22 cellular contexts compared by ENCODE assay signal in genomic region chr15:91882858-91883586, GRCh38. TPM values are rescaled to one million over a fixed set of nuclear protein-coding genes. Genes with fewer than 3 reads are reported as not detected.
DNase-seq lines count a peak whose midpoint lies in the region; ATAC-seq and TF ChIP-seq lines count a peak whose summit lies in the region.
"Had no signal": no experiment of that assay in that cellular context is flagged by ENCODE, and none has a peak within 500 bp of the region (broad histone marks: within the 10 kb centered on the region; RNA-seq: fewer than 3 reads in every experiment).

No MANE protein-coding gene starts in this region.

- WGBS in SK-N-SH (ENCODE audit: low lambda C conversion rate) = 92% methylated on average over 8 of the region's 8 CpGs

- no peaks in the 10 kb centered on the region for H4K20me1 ChIP-seq in SK-N-SH (ENCODE audit: insufficient read depth)

- H3K9me3 ChIP-seq in SK-N-SH (no peaks in the 10 kb centered on the region), left ventricle myocardium inferior (replicated peaks) (no peaks in the 10 kb centered on the region), upper lobe of right lung (no peaks in the 10 kb centered on the region), left lung (no peaks in the 10 kb centered on the region)
- H3K9me3 ChIP-seq: A549, lower lobe of right lung, SJSA1 had no signal

- H3K4me1 ChIP-seq in SK-N-SH (ENCODE audit: control insufficient read depth in 1 of 2, insufficient read depth in 2 of 2, low read depth in 1 of 2, low read length in 1 of 2) (peaks cover 6 to 7% of the 10 kb centered on the region in 2 experiments), left ventricle myocardium inferior (peaks cover 83% of the 10 kb centered on the region), upper lobe of right lung (peaks cover 10% of the 10 kb centered on the region), left lung (peaks cover 4 to 28% of the 10 kb centered on the region in 2 donors)
- H3K4me1 ChIP-seq: A549, SJSA1 had no signal

- H3K27me3 ChIP-seq in SK-N-SH (ENCODE audit: insufficient read depth) (no peaks in the 10 kb centered on the region), left ventricle myocardium inferior (ENCODE audit: low read depth) (no peaks in the 10 kb centered on the region), upper lobe of right lung (no peaks in the 10 kb centered on the region), left lung (no peaks in the 10 kb centered on the region)
- H3K27me3 ChIP-seq: SJSA1 had no signal

- TF ChIP-seq RAD21 in SK-N-SH (IDR thresholded peaks at IDR 0.05; ENCODE audit: low read length) = no peak

- no peak overlapping the region for H2AFZ ChIP-seq in SK-N-SH (ENCODE audit: low read depth)

- POLR2A ChIA-PET in SK-N-SH (lab: Yijun Ruan, JAX) = no interaction called here

- no peak overlapping the region for H3K27ac ChIP-seq in SK-N-SH (ENCODE audit: low read depth in 2 of 2, low read length in 1 of 2)
- H3K27ac ChIP-seq in left ventricle myocardium inferior (replicated peaks) = peak overlapping the region; percentile 51
- H3K27ac ChIP-seq in upper lobe of right lung = no peak overlapping the region
- no peak overlapping the region for H3K27ac ChIP-seq in left lung
- H3K27ac ChIP-seq: A549, lower lobe of right lung, SJSA1 had no signal

- intact Hi-C loops in left ventricle myocardium inferior (cut with micrococcal nuclease) = no loop called here
- intact Hi-C loops in upper lobe of right lung (cut with DNase I) = no loop called here
- intact Hi-C loops in left lung (cut with DNase I) = no loop called here

- no peaks in the 10 kb centered on the region for H3K9me2 ChIP-seq in SK-N-SH

- no peak overlapping the region for H3K9ac ChIP-seq in SK-N-SH

- H3K4me2 ChIP-seq in SK-N-SH = no peak overlapping the region
- H3K4me2 ChIP-seq: A549 had no signal

- TF ChIP-seq EP300 in SK-N-SH (IDR thresholded peaks at IDR 0.05; ENCODE audit: borderline replicate concordance in 1 of 2, low read depth in 1 of 2, low read length in 1 of 2) = no peak

- ATAC-seq in SK-N-SH treated with all-trans-retinoic acid at 6 μM for 48 hours = peak; percentile 40; the same call in 2 of the 3 replicates
- peak; percentile 52 for ATAC-seq in upper lobe of right lung
- no peak for ATAC-seq in left lung
- no peak for ATAC-seq in GM21447 (IDR thresholded peaks at IDR 0.05; ENCODE audit: unreplicated experiment)
- ATAC-seq in GM19328 (IDR thresholded peaks at IDR 0.05; ENCODE audit: unreplicated experiment) = no peak
- ATAC-seq: A549; K562; stimulated activated naive B cell treated with anti-CD40 and anti-IgM and Interleukin-4, amounts not matched to agents 10 μg/mL and 1 μg/mL and 100 μg/mL, for 72 hours had no signal

- H3K4me3 ChIP-seq in SK-N-SH (ENCODE audit: low read depth in 2 of 2, low read length in 1 of 2) (no peak overlapping the region), left ventricle myocardium inferior (no peak overlapping the region), upper lobe of right lung (no peak overlapping the region), left lung (no peak overlapping the region)
- H3K4me3 ChIP-seq: A549, K562, lower lobe of right lung, SJSA1 had no signal

- no peaks in the 10 kb centered on the region for H3F3A ChIP-seq in SK-N-SH (replicated peaks; ENCODE audit: insufficient read depth)

- no peak for TF ChIP-seq CTCF in SK-N-SH (IDR thresholded peaks at IDR 0.05)
- TF ChIP-seq CTCF in left ventricle myocardium inferior (IDR thresholded peaks at IDR 0.05; ENCODE audit: borderline replicate concordance) = no peak
- no peak for TF ChIP-seq CTCF in upper lobe of right lung (IDR thresholded peaks at IDR 0.05)
- no peak for TF ChIP-seq CTCF in left lung (IDR thresholded peaks at IDR 0.05)

- H3K36me3 ChIP-seq in SK-N-SH (replicated peaks in 1 of 2; ENCODE audit: control insufficient read depth in 1 of 2, insufficient read depth in 2 of 2, low read length in 1 of 2) = no peaks in the 10 kb centered on the region
- H3K36me3 ChIP-seq in left ventricle myocardium inferior = no peaks in the 10 kb centered on the region
- no peaks in the 10 kb centered on the region for H3K36me3 ChIP-seq in upper lobe of right lung
- no peaks in the 10 kb centered on the region for H3K36me3 ChIP-seq in left lung
- H3K36me3 ChIP-seq: lower lobe of right lung, SJSA1 had no signal

- H3K79me2 ChIP-seq in SK-N-SH (ENCODE audit: insufficient read depth) = peaks cover 7% of the 10 kb centered on the region; the same call in 1 of the 2 replicates

- DNase-seq in SK-N-SH (no peak), cerebellum (ENCODE audit: low spot score) (peak; percentile 80), left ventricle myocardium inferior (peak; percentile 50), upper lobe of right lung (no peak), left lung (no peak)
- DNase-seq: activated CD4-positive, alpha-beta T cell treated with anti-CD3 and anti-CD28 coated beads for 48 hours; activated naive CD4-positive, alpha-beta T cell treated with anti-CD3 and anti-CD28 coated beads for 36 hours; CD4-positive, alpha-beta T cell; dermis blood vessel endothelial cell; DND-41; lower lobe of right lung; naive B cell; NCI-H1105; stimulated activated CD4-positive, alpha-beta T cell treated with anti-CD3 and anti-CD28 coated beads, Interleukin-12 subunit alpha, Interleukin-12 subunit beta, amount 100 ng/mL, for 4 hours; stimulated activated naive B cell treated with anti-CD40 and anti-IgM and Interleukin-4, amounts not matched to agents 10 μg/mL and 1 μg/mL and 100 μg/mL, for 72 hours; T-helper 9 cell had no signal

- CTCF ChIA-PET in SK-N-SH (lab: Yijun Ruan, JAX) = interaction anchor here (1.6 to 2.7 kb wide), 3 partner anchors 28 to 636 kb away, joined by 4 to 7 read pairs (median 5); no protein-coding TSS in a partner anchor

TF ChIP-seq in SK-N-SH treated with all-trans-retinoic acid at 6 μM for 48 hours, 23 proteins besides CTCF, POLR2A, EP300 and RAD21 (continues in another document):
- no peak for TF ChIP-seq ESRRG (CRISPR knock-in tag; IDR thresholded peaks at IDR 0.05)
- TF ChIP-seq PATZ1 (CRISPR knock-in tag; IDR thresholded peaks at IDR 0.05; ENCODE audit: borderline replicate concordance) = no peak
- no peak for TF ChIP-seq GLIS3 (CRISPR knock-in tag; IDR thresholded peaks at IDR 0.05)
- no peak for TF ChIP-seq PPARA (CRISPR knock-in tag; IDR thresholded peaks at IDR 0.05; ENCODE audit: borderline replicate concordance)
- no peak for TF ChIP-seq TCF4 (CRISPR knock-in tag; IDR thresholded peaks at IDR 0.05; ENCODE audit: borderline replicate concordance)
- TF ChIP-seq ZFP30 (CRISPR knock-in tag; IDR thresholded peaks at IDR 0.05) = no peak

TF ChIP-seq in SK-N-SH, 30 proteins besides CTCF, POLR2A, EP300 and RAD21:
- TF ChIP-seq FOXJ3 (CRISPR knock-in tag; IDR thresholded peaks at IDR 0.05) (no peak), SIN3A (IDR thresholded peaks at IDR 0.05; ENCODE audit: borderline replicate concordance, low read depth, low read length) (no peak), GABPA (IDR thresholded peaks at IDR 0.05; ENCODE audit: low read depth) (no peak), FOSL2 (IDR thresholded peaks at IDR 0.05; ENCODE audit: borderline replicate concordance, low read depth) (no peak), NRF1 (IDR thresholded peaks at IDR 0.05; ENCODE audit: low read depth, low read length) (no peak), MXI1 (IDR thresholded peaks at IDR 0.05; ENCODE audit: low read depth, low read length) (no peak), PBX3 (IDR thresholded peaks at IDR 0.05) (no peak), POLR2AphosphoS5 (IDR thresholded peaks at IDR 0.05; ENCODE audit: low read depth, low read length) (no peak)
- TF ChIP-seq, protein P1, sequence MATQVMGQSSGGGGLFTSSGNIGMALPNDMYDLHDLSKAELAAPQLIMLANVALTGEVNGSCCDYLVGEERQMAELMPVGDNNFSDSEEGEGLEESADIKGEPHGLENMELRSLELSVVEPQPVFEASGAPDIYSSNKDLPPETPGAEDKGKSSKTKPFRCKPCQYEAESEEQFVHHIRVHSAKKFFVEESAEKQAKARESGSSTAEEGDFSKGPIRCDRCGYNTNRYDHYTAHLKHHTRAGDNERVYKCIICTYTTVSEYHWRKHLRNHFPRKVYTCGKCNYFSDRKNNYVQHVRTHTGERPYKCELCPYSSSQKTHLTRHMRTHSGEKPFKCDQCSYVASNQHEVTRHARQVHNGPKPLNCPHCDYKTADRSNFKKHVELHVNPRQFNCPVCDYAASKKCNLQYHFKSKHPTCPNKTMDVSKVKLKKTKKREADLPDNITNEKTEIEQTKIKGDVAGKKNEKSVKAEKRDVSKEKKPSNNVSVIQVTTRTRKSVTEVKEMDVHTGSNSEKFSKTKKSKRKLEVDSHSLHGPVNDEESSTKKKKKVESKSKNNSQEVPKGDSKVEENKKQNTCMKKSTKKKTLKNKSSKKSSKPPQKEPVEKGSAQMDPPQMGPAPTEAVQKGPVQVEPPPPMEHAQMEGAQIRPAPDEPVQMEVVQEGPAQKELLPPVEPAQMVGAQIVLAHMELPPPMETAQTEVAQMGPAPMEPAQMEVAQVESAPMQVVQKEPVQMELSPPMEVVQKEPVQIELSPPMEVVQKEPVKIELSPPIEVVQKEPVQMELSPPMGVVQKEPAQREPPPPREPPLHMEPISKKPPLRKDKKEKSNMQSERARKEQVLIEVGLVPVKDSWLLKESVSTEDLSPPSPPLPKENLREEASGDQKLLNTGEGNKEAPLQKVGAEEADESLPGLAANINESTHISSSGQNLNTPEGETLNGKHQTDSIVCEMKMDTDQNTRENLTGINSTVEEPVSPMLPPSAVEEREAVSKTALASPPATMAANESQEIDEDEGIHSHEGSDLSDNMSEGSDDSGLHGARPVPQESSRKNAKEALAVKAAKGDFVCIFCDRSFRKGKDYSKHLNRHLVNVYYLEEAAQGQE (IDR thresholded peaks at IDR 0.05; ENCODE audit: low read depth, low read length) = no peak

RNA-seq across cellular contexts. Expression of gene SLCO3A1, which starts 29.5 kb away (rescaled TPM):
- polyA plus RNA-seq in SK-N-SH (2012; rRNA removed) = 12.1 and 19.7 TPM in 2 replicates
- 7.2 and 12.6 TPM in 2 replicates for polyA plus RNA-seq in SK-N-SH (2012; cell fraction: cytosol; rRNA removed)
- 15.6 and 18.2 TPM in 2 replicates for polyA plus RNA-seq in SK-N-SH (2012; cell fraction: nucleus; rRNA removed)
- total RNA-seq in cerebellum (5.2 TPM), left ventricle myocardium inferior (56.8 TPM), upper lobe of right lung (50.6 TPM), left lung (10 to 100 TPM; 48.4 to 49.0 TPM)
- total RNA-seq: SJSA1 had no signal

Comparison
In these comparisons a context has a peak if more than half of its experiments do, and no peak if none do; other contexts are left out.
1. ATAC-seq: peak in SK-N-SH treated with all-trans-retinoic acid at 6 μM for 48 hours (single experiment) and upper lobe of right lung (single experiment); none in left lung (single experiment), GM21447 (single experiment) and GM19328 (single experiment).
2. DNase-seq: peak in cerebellum (single experiment) and left ventricle myocardium inferior (single experiment); none in SK-N-SH (single experiment), upper lobe of right lung (single experiment) and left lung (0 of 2).